1 cellular context compared by ENCODE assay signal in genomic region chr16:2678206-2678965, GRCh38. TPM values are rescaled to one million over a fixed set of nuclear protein-coding genes. Genes with fewer than 3 reads are reported as not detected.
"Had no signal": no experiment of that assay in that cellular context is flagged by ENCODE, and none has a peak within 500 bp of the region (broad histone marks: within the 10 kb centered on the region; RNA-seq: fewer than 3 reads in every experiment).

No MANE protein-coding gene starts in this region.

RNA-seq across cellular contexts. Expression of gene PRSS27, which starts 41.6 kb away (rescaled TPM):
- total RNA-seq: skeletal muscle tissue had no signal
